Comparison of ENCODE assay signal across 31 cellular contexts in genomic region chr21:38384246-38384576, GRCh38.
"Had no signal": no experiment of that assay in that cellular context is flagged by ENCODE, and none has a peak within 500 bp of the region (broad histone marks: within the 10 kb centered on the region; RNA-seq: fewer than 3 reads in every experiment).

No MANE protein-coding gene starts in this region.

- H3K36me3 Mint-ChIP-seq: activated CD8-positive, alpha-beta memory T cell treated with anti-CD3 and anti-CD28 coated beads, Interleukin-2, amount 10 ng/mL, durations not matched to agents 7 days and 5 days; activated naive CD8-positive, alpha-beta T cell; natural killer cell treated with Interleukin-12 subunit alpha and Interleukin-12 subunit beta and Interleukin-15 and Interleukin-18, amount 100 ng/mL, for 72 hours had no signal

- H3K4me3 Mint-ChIP-seq: activated CD4-positive, alpha-beta T cell treated with anti-CD3 and anti-CD28 coated beads for 36 hours; activated CD8-positive, alpha-beta memory T cell treated with anti-CD3 and anti-CD28 coated beads, Interleukin-2, amount 10 ng/mL, durations not matched to agents 7 days and 5 days; activated CD8-positive, alpha-beta T cell treated with anti-CD3 and anti-CD28 coated beads, Interleukin-2, amount 10 ng/mL, durations not matched to agents 7 days and 5 days; activated naive CD8-positive, alpha-beta T cell; activated T-cell treated with anti-CD3 and anti-CD28 coated beads, Interleukin-2, amount 50 U/mL, for 72 hours; effector memory CD8-positive, alpha-beta T cell; natural killer cell treated with Interleukin-12 subunit alpha and Interleukin-12 subunit beta and Interleukin-15 and Interleukin-18, amount 100 ng/mL, for 72 hours; T-helper 1 cell treated with Interleukin-12 subunit alpha and Interleukin-12 subunit beta and Interleukin-4 antibody, amounts not matched to agents 30 μg/mL and 1 μg/mL, for 36 hours had no signal

- H3K4me2 ChIP-seq: hepatocyte had no signal

- DNase-seq: activated CD4-positive, alpha-beta T cell treated with anti-CD3 and anti-CD28 coated beads for 36 hours; activated CD4-positive, CD25-positive, alpha-beta regulatory T cell; activated CD8-positive, alpha-beta memory T cell treated with anti-CD3 and anti-CD28 coated beads, Interleukin-2, amount 10 ng/mL, durations not matched to agents 7 days and 5 days; activated CD8-positive, alpha-beta T cell treated with anti-CD3 and anti-CD28 coated beads, Interleukin-2, amount 10 ng/mL, durations not matched to agents 7 days and 5 days; activated naive CD4-positive, alpha-beta T cell; activated T-cell treated with anti-CD3 and anti-CD28 coated beads, Interleukin-2, amount 50 U/mL, for 72 hours; anterior cingulate cortex; brain microvascular endothelial cell; effector memory CD8-positive, alpha-beta T cell; erythroblast; islet precursor cell; left ventricle myocardium inferior; mesendoderm; mucosa of descending colon; ovary; small intestine; stimulated activated CD4-positive, alpha-beta T cell treated with anti-CD3 and anti-CD28 coated beads, Interleukin-15, amount 100 ng/mL, for 24 hours; stimulated activated CD4-positive, alpha-beta T cell treated with anti-CD3 and anti-CD28 coated beads, Interleukin-2, amount 100 ng/mL, for 24 hours; stimulated activated naive CD4-positive, alpha-beta T cell; T-helper 9 cell had no signal

- H3K27ac ChIP-seq: brain microvascular endothelial cell, coronary artery, gastroesophageal sphincter, hepatocyte, left ventricle myocardium inferior, ovary, right lobe of liver, suprapubic skin, tibial nerve had no signal

- H3K9me3 ChIP-seq: gastroesophageal sphincter, left ventricle myocardium inferior, mucosa of descending colon, ovary, right lobe of liver, suprapubic skin, tibial nerve had no signal

- H3K27me3 ChIP-seq: brain microvascular endothelial cell, hepatocyte, ovary, tibial nerve had no signal

- H2AFZ ChIP-seq: hepatocyte had no signal

- H3K9me3 Mint-ChIP-seq: activated T-cell treated with anti-CD3 and anti-CD28 coated beads, Interleukin-2, amount 50 U/mL, for 72 hours; effector memory CD8-positive, alpha-beta T cell; natural killer cell treated with Interleukin-12 subunit alpha and Interleukin-12 subunit beta and Interleukin-15 and Interleukin-18, amount 100 ng/mL, for 72 hours; T-helper 1 cell treated with Interleukin-12 subunit alpha and Interleukin-12 subunit beta and Interleukin-4 antibody, amounts not matched to agents 30 μg/mL and 1 μg/mL, for 36 hours had no signal

- H3K4me3 ChIP-seq: coronary artery, gastroesophageal sphincter, hepatocyte, left ventricle myocardium inferior, lung, mucosa of descending colon, ovary, right lobe of liver, suprapubic skin, tibial nerve had no signal

- H3K27ac Mint-ChIP-seq: activated CD4-positive, alpha-beta T cell treated with anti-CD3 and anti-CD28 coated beads for 36 hours; activated CD8-positive, alpha-beta memory T cell treated with anti-CD3 and anti-CD28 coated beads, Interleukin-2, amount 10 ng/mL, durations not matched to agents 7 days and 5 days; activated CD8-positive, alpha-beta T cell treated with anti-CD3 and anti-CD28 coated beads, Interleukin-2, amount 10 ng/mL, durations not matched to agents 7 days and 5 days; activated naive CD8-positive, alpha-beta T cell; activated T-cell treated with anti-CD3 and anti-CD28 coated beads, Interleukin-2, amount 50 U/mL, for 72 hours; effector memory CD8-positive, alpha-beta T cell; natural killer cell treated with Interleukin-12 subunit alpha and Interleukin-12 subunit beta and Interleukin-15 and Interleukin-18, amount 100 ng/mL, for 72 hours; progenitor cell of endocrine pancreas; T-helper 1 cell treated with Interleukin-12 subunit alpha and Interleukin-12 subunit beta and Interleukin-4 antibody, amounts not matched to agents 30 μg/mL and 1 μg/mL, for 36 hours had no signal

- H3K4me1 ChIP-seq: right lobe of liver, suprapubic skin had no signal

- H3K36me3 ChIP-seq: brain microvascular endothelial cell, gastroesophageal sphincter, left ventricle myocardium inferior, ovary, right lobe of liver, suprapubic skin, tibial nerve had no signal

- ATAC-seq: activated CD4-positive, alpha-beta T cell treated with anti-CD3 and anti-CD28 coated beads for 36 hours; activated CD8-positive, alpha-beta memory T cell treated with anti-CD3 and anti-CD28 coated beads, Interleukin-2, amount 10 ng/mL, durations not matched to agents 7 days and 5 days; activated CD8-positive, alpha-beta T cell treated with anti-CD3 and anti-CD28 coated beads, Interleukin-2, amount 10 ng/mL, durations not matched to agents 7 days and 5 days; activated T-cell treated with anti-CD3 and anti-CD28 coated beads, Interleukin-2, amount 50 U/mL, for 72 hours; effector memory CD8-positive, alpha-beta T cell; mucosa of descending colon had no signal

- H3K79me2 ChIP-seq: hepatocyte had no signal
